18 cellular contexts compared by ENCODE assay signal in genomic region chr6:44921787-44922186, GRCh38.
A peak's percentile ranks its signal among the peaks of the same experiment; 100 is the strongest.
DNase-seq lines count a peak whose midpoint lies in the region; ATAC-seq and TF ChIP-seq lines count a peak whose summit lies in the region.
"Had no signal": no experiment of that assay in that cellular context is flagged by ENCODE, and none has a peak within 500 bp of the region (broad histone marks: within the 10 kb centered on the region; RNA-seq: fewer than 3 reads in every experiment).

No MANE protein-coding gene starts in this region.

- peak; percentile 93 to 97 (median 94) for ATAC-seq in right lobe of liver
- ATAC-seq: sciatic nerve had no signal

- intact Hi-C loops in right lobe of liver (cut with DNase I), result no loop called here

- H3K4me1 ChIP-seq in right lobe of liver, result peaks cover 0 to 16% (median 4%) of the 10 kb centered on the region in 4 donors
- H3K4me1 ChIP-seq: tibial artery had no signal

- TF ChIP-seq CTCF in right lobe of liver (IDR thresholded peaks at IDR 0.05), result peak; percentile 13 to 42 (median 26)
- no peak for TF ChIP-seq CTCF in mesothelial cell of epicardium (IDR thresholded peaks at IDR 0.05; ENCODE audit: unreplicated experiment)

- DNase-seq in DMS 273 (lab: John Stamatoyannopoulos, UW; ENCODE audit: unreplicated experiment) (peak; percentile 33), DMS 273 treated with DMSO at 0.1 percent for 48 hours (lab: John Stamatoyannopoulos, UW) (no peak), NCI-H1694 (lab: John Stamatoyannopoulos, UW) (peak; percentile 31), right lobe of liver (peak; percentile 58 to 79 (median 77)), HuH-7.5 (ENCODE audit: low spot score) (no peak), SW 1271 (lab: John Stamatoyannopoulos, UW) (no peak), mesothelial cell of epicardium (ENCODE audit: low spot score in 2 of 2, unreplicated experiment in 2 of 2) (no peak)
- DNase-seq: activated T-cell treated with anti-CD3 and anti-CD28 coated beads, Interleukin-2, amount 50 U/mL, for 48 hours; caudate nucleus; COR-L47; naive B cell; NCI-H2107; PC-9; tibial artery had no signal

- no peak for TF ChIP-seq POLR2A in right lobe of liver (IDR thresholded peaks at IDR 0.05)

- H3K27me3 ChIP-seq in right lobe of liver, result no peaks in the 10 kb centered on the region
- H3K27me3 ChIP-seq: tibial artery had no signal

- peak overlapping the region; percentile 82 for H3K27ac Mint-ChIP-seq in activated naive CD8-positive, alpha-beta T cell
- H3K27ac Mint-ChIP-seq in mesothelial cell of epicardium, result no peak overlapping the region

- H3K27ac ChIP-seq in right lobe of liver, result peak overlapping the region in 2 of 3 donors; percentile 63 to 67
- H3K27ac ChIP-seq: 22Rv1, PC-9, tibial artery had no signal

- H3K36me3 Mint-ChIP-seq in activated naive CD8-positive, alpha-beta T cell, result peaks cover 9% of the 10 kb centered on the region
- H3K36me3 Mint-ChIP-seq in mesothelial cell of epicardium, result no peaks in the 10 kb centered on the region
- H3K36me3 Mint-ChIP-seq: naive B cell had no signal

- H3K4me1 Mint-ChIP-seq in activated naive CD8-positive, alpha-beta T cell (ENCODE audit: low read depth), result peaks cover 67% of the 10 kb centered on the region
- peaks cover 43% of the 10 kb centered on the region for H3K4me1 Mint-ChIP-seq in mesothelial cell of epicardium
- H3K4me1 Mint-ChIP-seq: IgD-negative memory B cell, naive B cell had no signal

- peak overlapping the region; percentile 33 for H3K4me3 Mint-ChIP-seq in activated naive CD8-positive, alpha-beta T cell
- H3K4me3 Mint-ChIP-seq in mesothelial cell of epicardium, result no peak overlapping the region
- H3K4me3 Mint-ChIP-seq: IgD-negative memory B cell had no signal

- H3K4me3 ChIP-seq in right lobe of liver, result no peak overlapping the region
- H3K4me3 ChIP-seq: PC-9, tibial artery had no signal

- no peaks in the 10 kb centered on the region for H3K9me3 Mint-ChIP-seq in activated naive CD8-positive, alpha-beta T cell (ENCODE audit: low read depth)
- no peaks in the 10 kb centered on the region for H3K9me3 Mint-ChIP-seq in mesothelial cell of epicardium
- H3K9me3 Mint-ChIP-seq: IgD-negative memory B cell, naive B cell had no signal

- H3K36me3 ChIP-seq in right lobe of liver, result no peaks in the 10 kb centered on the region
- H3K36me3 ChIP-seq: tibial artery had no signal

- no peaks in the 10 kb centered on the region for H3K27me3 Mint-ChIP-seq in activated naive CD8-positive, alpha-beta T cell
- no peaks in the 10 kb centered on the region for H3K27me3 Mint-ChIP-seq in mesothelial cell of epicardium (ENCODE audit: low read depth)
- H3K27me3 Mint-ChIP-seq: IgD-negative memory B cell, naive B cell had no signal

- H3K9me3 ChIP-seq in right lobe of liver, result no peaks in the 10 kb centered on the region
- H3K9me3 ChIP-seq: tibial artery had no signal

- WGBS in right lobe of liver (ENCODE audit: insufficient coverage, low coverage, low lambda C conversion rate, missing lambda C conversion rate), result 43% methylated on average over 3 of the region's 3 CpGs

Comparison
In these comparisons a context has a peak if more than half of its experiments do, and no peak if none do; other contexts are left out.
1. DNase-seq: peak in DMS 273 (single experiment), NCI-H1694 (single experiment) and right lobe of liver (3 of 3); none in DMS 273 treated with DMSO at 0.1 percent for 48 hours (single experiment), HuH-7.5 (single experiment), SW 1271 (0 of 2) and mesothelial cell of epicardium (0 of 2).